ENCODE assay signal across 8 cellular contexts in the genomic region with DNA sequence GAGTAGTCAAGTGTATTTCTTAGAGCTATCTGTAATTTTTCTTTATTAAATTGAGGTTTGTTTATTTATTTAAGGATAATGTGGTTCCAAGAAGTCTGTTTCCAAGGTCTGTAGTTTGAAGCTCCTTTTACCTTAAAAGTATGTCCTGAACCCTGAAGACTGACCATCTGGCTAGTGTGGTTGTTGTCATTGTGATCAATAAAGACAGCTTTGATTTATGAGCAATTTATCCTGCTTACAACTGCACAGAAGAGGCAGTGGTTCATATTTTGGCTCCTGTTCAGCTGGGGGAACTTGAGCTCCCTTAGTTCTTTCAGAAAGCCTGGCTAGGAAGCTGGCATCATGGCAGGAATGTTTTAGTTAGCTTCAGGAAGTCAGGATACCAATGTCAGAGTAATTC.
DNase-seq lines count a peak whose midpoint lies in the region; ATAC-seq and TF ChIP-seq lines count a peak whose summit lies in the region.

No MANE protein-coding gene starts in this region.

- no peak overlapping the region for H3K4me3 ChIP-seq in fibroblast of villous mesenchyme (ENCODE audit: low read depth, low read length)

- DNase-seq in HFFc6, result peak; percentile 51
- peak; percentile 23 for DNase-seq in RWPE1 (ENCODE audit: low spot score)
- DNase-seq in fibroblast of villous mesenchyme (ENCODE audit: low read depth), result peak; percentile 58
- peak; percentile 68 for DNase-seq in stromal cell of bone marrow (ENCODE audit: low read depth)
- DNase-seq in WTC11 (ENCODE audit: low spot score), result no peak
- DNase-seq in occipital lobe (lab: John Stamatoyannopoulos, UW), result no peak

- H3K27ac Mint-ChIP-seq in HFFc6 (peak overlapping the region; percentile 90), WTC11 (no peak overlapping the region)

- CTCF ChIA-PET in RWPE1 (lab: Yijun Ruan, JAX), result no interaction called here
- CTCF ChIA-PET in WTC11 (lab: Charles Lee), result no interaction called here

- H3K4me3 Mint-ChIP-seq in HFFc6 (no peak overlapping the region), WTC11 (no peak overlapping the region)

- ATAC-seq in GM21360 (IDR thresholded peaks at IDR 0.05; ENCODE audit: unreplicated experiment), result no peak
- ATAC-seq in HG02588 (IDR thresholded peaks at IDR 0.05; ENCODE audit: unreplicated experiment), result no peak
- ATAC-seq in WTC11, result no peak

- no peak overlapping the region for H3K27ac ChIP-seq in RWPE1

- POLR2A ChIA-PET in RWPE1 (lab: Yijun Ruan, JAX; ENCODE audit: low non-redundant PET) (no interaction called here), WTC11 (lab: Charles Lee) (no interaction called here)

- peaks cover 48% of the 10 kb centered on the region for H3K4me1 Mint-ChIP-seq in HFFc6 (ENCODE audit: low read depth)
- peaks cover 19% of the 10 kb centered on the region for H3K4me1 Mint-ChIP-seq in WTC11

- H3K27me3 Mint-ChIP-seq in HFFc6 (ENCODE audit: insufficient read depth) (peaks cover 1% of the 10 kb centered on the region; the same call in 1 of the 2 replicates), WTC11 (ENCODE audit: low read depth) (no peaks in the 10 kb centered on the region)

- H3K9me3 Mint-ChIP-seq in HFFc6 (peaks cover 8% of the 10 kb centered on the region), WTC11 (peaks cover 29% of the 10 kb centered on the region)

- H3K36me3 Mint-ChIP-seq in HFFc6 (ENCODE audit: low read depth) (peaks cover 23% of the 10 kb centered on the region), WTC11 (peaks cover 23% of the 10 kb centered on the region)

- TF ChIP-seq CTCF in HFFc6 (IDR thresholded peaks at IDR 0.05), result no peak
- no peak for TF ChIP-seq CTCF in RWPE1 (conservative IDR thresholded peaks at IDR 0.05; ENCODE audit: low read depth)
- no peak for TF ChIP-seq CTCF in fibroblast of villous mesenchyme (IDR thresholded peaks at IDR 0.05; ENCODE audit: insufficient read depth, low read depth, low read length)
- no peak for TF ChIP-seq CTCF in WTC11 (IDR thresholded peaks at IDR 0.05)

TF ChIP-seq in WTC11, 78 proteins besides CTCF, POLR2A, EP300 and RAD21:
- TF ChIP-seq EMX1 (CRISPR knock-in tag; IDR thresholded peaks at IDR 0.05) (no peak), AR (CRISPR knock-in tag; IDR thresholded peaks at IDR 0.05) (no peak), SMAD3 (CRISPR knock-in tag; IDR thresholded peaks at IDR 0.05; ENCODE audit: borderline replicate concordance) (no peak), JAZF1 (CRISPR knock-in tag; IDR thresholded peaks at IDR 0.05) (no peak), NFE2L1 (CRISPR knock-in tag; IDR thresholded peaks at IDR 0.05) (no peak)
- TF ChIP-seq, protein P1, sequence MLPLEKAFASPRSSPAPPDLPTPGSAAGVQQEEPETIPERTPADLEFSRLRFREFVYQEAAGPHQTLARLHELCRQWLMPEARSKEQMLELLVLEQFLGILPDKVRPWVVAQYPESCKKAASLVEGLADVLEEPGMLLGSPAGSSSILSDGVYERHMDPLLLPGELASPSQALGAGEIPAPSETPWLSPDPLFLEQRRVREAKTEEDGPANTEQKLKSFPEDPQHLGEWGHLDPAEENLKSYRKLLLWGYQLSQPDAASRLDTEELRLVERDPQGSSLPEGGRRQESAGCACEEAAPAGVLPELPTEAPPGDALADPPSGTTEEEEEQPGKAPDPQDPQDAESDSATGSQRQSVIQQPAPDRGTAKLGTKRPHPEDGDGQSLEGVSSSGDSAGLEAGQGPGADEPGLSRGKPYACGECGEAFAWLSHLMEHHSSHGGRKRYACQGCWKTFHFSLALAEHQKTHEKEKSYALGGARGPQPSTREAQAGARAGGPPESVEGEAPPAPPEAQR (CRISPR knock-in tag; IDR thresholded peaks at IDR 0.05), result no peak
- TF ChIP-seq, protein P2, sequence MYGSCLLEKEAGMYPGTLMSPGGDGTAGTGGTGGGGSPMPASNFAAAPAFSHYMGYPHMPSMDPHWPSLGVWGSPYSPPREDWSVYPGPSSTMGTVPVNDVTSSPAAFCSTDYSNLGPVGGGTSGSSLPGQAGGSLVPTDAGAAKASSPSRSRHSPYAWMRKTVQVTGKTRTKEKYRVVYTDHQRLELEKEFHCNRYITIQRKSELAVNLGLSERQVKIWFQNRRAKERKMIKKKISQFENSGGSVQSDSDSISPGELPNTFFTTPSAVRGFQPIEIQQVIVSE (CRISPR knock-in tag; IDR thresholded peaks at IDR 0.05; ENCODE audit: borderline replicate concordance), result no peak
- TF ChIP-seq, protein P3, sequence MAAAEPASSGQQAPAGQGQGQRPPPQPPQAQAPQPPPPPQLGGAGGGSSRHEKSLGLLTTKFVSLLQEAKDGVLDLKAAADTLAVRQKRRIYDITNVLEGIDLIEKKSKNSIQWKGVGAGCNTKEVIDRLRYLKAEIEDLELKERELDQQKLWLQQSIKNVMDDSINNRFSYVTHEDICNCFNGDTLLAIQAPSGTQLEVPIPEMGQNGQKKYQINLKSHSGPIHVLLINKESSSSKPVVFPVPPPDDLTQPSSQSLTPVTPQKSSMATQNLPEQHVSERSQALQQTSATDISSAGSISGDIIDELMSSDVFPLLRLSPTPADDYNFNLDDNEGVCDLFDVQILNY (CRISPR knock-in tag; IDR thresholded peaks at IDR 0.05), result no peak
TF ChIP-seq in WTC11: peak in this region for 0.

Comparison
In these comparisons a context has a peak if more than half of its experiments do, and no peak if none do; other contexts are left out.
1. DNase-seq: peak in HFFc6 (single experiment), RWPE1 (single experiment), fibroblast of villous mesenchyme (single experiment) and stromal cell of bone marrow (single experiment); none in WTC11 (single experiment) and occipital lobe (single experiment).